In the genomic region with DNA sequence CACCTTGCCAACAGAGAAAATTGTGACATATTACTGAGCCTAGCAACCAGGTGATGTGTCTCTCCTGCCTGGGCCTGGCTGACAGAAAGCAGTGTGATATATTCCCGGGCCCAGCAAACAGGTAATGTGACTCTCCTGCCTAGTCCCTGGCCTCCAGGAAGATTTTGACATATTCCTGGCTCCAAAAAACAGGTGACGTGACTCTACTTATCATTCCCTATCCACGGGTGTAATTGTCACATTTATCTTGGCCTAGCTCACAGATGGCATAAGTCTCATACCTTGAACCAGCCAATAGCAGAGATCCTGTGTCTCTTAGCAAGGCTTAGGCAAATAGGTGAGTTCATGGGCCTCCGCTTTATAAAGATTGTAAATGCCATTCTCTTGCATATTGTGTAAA, we compare ENCODE assay signal across 30 cellular contexts. TPM values are rescaled to one million over a fixed set of nuclear protein-coding genes. Genes with fewer than 3 reads are reported as not detected.
DNase-seq lines count a peak whose midpoint lies in the region; ATAC-seq and TF ChIP-seq lines count a peak whose summit lies in the region.
"Had no signal": no experiment of that assay in that cellular context is flagged by ENCODE, and none has a peak within 500 bp of the region (broad histone marks: within the 10 kb centered on the region; RNA-seq: fewer than 3 reads in every experiment).

No MANE protein-coding gene starts in this region.

- H3K27me3 ChIP-seq in body of pancreas: no peaks in the 10 kb centered on the region
- H3K27me3 ChIP-seq: BE2C; BLaER1; BLaER1 treated with 17β-estradiol and CSF1 and Interleukin-3, amounts not matched to agents 10 nM and 100 nM had no signal

- no peaks in the 10 kb centered on the region for H3K36me3 ChIP-seq in body of pancreas (replicated peaks in 1 of 2; ENCODE audit: insufficient read depth in 1 of 2, low read depth in 2 of 2)
- H3K36me3 ChIP-seq: BE2C; BLaER1; BLaER1 treated with 17β-estradiol and CSF1 and Interleukin-3, amounts not matched to agents 10 nM and 100 nM had no signal

- no peaks in the 10 kb centered on the region for H3K4me1 Mint-ChIP-seq in chondrocyte (ENCODE audit: low read depth)
- H3K4me1 Mint-ChIP-seq: B cell; CD14-positive monocyte; CD4-positive, CD25-positive, alpha-beta regulatory T cell; CD8-positive, alpha-beta memory T cell had no signal

- H3K27me3 Mint-ChIP-seq in chondrocyte (ENCODE audit: low read depth): no peaks in the 10 kb centered on the region
- H3K27me3 Mint-ChIP-seq: B cell; CD4-positive, alpha-beta memory T cell; CD4-positive, alpha-beta T cell; CD4-positive, CD25-positive, alpha-beta regulatory T cell; CD8-positive, alpha-beta memory T cell had no signal

- WGBS in body of pancreas, 2 donors: 26 to 44% methylated on average over 4 of the region's 4 CpGs

- peak; percentile 85 for ATAC-seq in body of pancreas
- no peak for ATAC-seq in HG03378 (IDR thresholded peaks at IDR 0.05; ENCODE audit: unreplicated experiment)
- ATAC-seq: A549 had no signal

- H3K4me3 Mint-ChIP-seq in chondrocyte (ENCODE audit: unreplicated experiment): no peak overlapping the region
- H3K4me3 Mint-ChIP-seq: B cell; CD14-positive monocyte; CD4-positive, alpha-beta memory T cell; CD4-positive, alpha-beta T cell; CD4-positive, CD25-positive, alpha-beta regulatory T cell; CD8-positive, alpha-beta memory T cell; CD8-positive, alpha-beta T cell had no signal

- DNase-seq in body of pancreas: peak; percentile 15 to 33 (median 32)
- DNase-seq in coronary artery (ENCODE audit: low spot score): peak; percentile 24
- DNase-seq in chondrocyte (ENCODE audit: low spot score): no peak
- DNase-seq: 8988T; ACHN; BE2C; C1 segment of cervical spinal cord; Caco-2; Calu3; CD4-positive, alpha-beta memory T cell; CD4-positive, alpha-beta T cell; CD4-positive, CD25-positive, alpha-beta regulatory T cell; CD8-positive, alpha-beta memory T cell; CD8-positive, alpha-beta T cell; COR-L47; DMS 273 treated with DMSO at 0.1 percent for 48 hours; DMS153; DMS53; DMS79; DMS79 treated with DMSO at 0.1 percent for 48 hours; DND-41; EL had no signal

- no peak overlapping the region for H3K27ac Mint-ChIP-seq in chondrocyte (ENCODE audit: unreplicated experiment)
- H3K27ac Mint-ChIP-seq: B cell; CD14-positive monocyte; CD4-positive, alpha-beta memory T cell; CD4-positive, alpha-beta T cell; CD4-positive, CD25-positive, alpha-beta regulatory T cell; CD8-positive, alpha-beta T cell had no signal

- H3K4me3 ChIP-seq in body of pancreas: no peak overlapping the region
- no peak overlapping the region for H3K4me3 ChIP-seq in coronary artery
- H3K4me3 ChIP-seq: A549; BLaER1; BLaER1 treated with 17β-estradiol and CSF1 and Interleukin-3, amounts not matched to agents 10 nM and 100 nM had no signal

- no peak for TF ChIP-seq POLR2A in body of pancreas (IDR thresholded peaks at IDR 0.05)

- intact Hi-C loops in body of pancreas (cut with DNase I): no loop called here

- no peaks in the 10 kb centered on the region for H3K4me1 ChIP-seq in body of pancreas
- H3K4me1 ChIP-seq: A549; BE2C; BLaER1; BLaER1 treated with 17β-estradiol and CSF1 and Interleukin-3, amounts not matched to agents 10 nM and 100 nM; Caco-2 had no signal

- peaks cover 72% of the 10 kb centered on the region for H3K9me3 Mint-ChIP-seq in chondrocyte (ENCODE audit: low read depth)
- H3K9me3 Mint-ChIP-seq: CD4-positive, alpha-beta memory T cell; CD4-positive, alpha-beta T cell; CD8-positive, alpha-beta memory T cell; CD8-positive, alpha-beta T cell had no signal

- no peaks in the 10 kb centered on the region for H3K9me3 ChIP-seq in body of pancreas
- H3K9me3 ChIP-seq: BE2C, BLaER1, Caco-2 had no signal

- H3K36me3 Mint-ChIP-seq in chondrocyte (ENCODE audit: low read depth): no peaks in the 10 kb centered on the region
- H3K36me3 Mint-ChIP-seq: CD14-positive monocyte; CD4-positive, alpha-beta memory T cell; CD4-positive, CD25-positive, alpha-beta regulatory T cell; CD8-positive, alpha-beta memory T cell; CD8-positive, alpha-beta T cell had no signal

- H3K27ac ChIP-seq in body of pancreas (no peak overlapping the region), coronary artery (no peak overlapping the region)
- H3K27ac ChIP-seq: 22Rv1; A549; BLaER1; BLaER1 treated with 17β-estradiol and CSF1 and Interleukin-3, amounts not matched to agents 10 nM and 100 nM; C4-2B had no signal

- no peak for TF ChIP-seq CTCF in body of pancreas (IDR thresholded peaks at IDR 0.05)
- TF ChIP-seq CTCF in coronary artery (IDR thresholded peaks at IDR 0.05): no peak
- TF ChIP-seq CTCF in chondrocyte (IDR thresholded peaks at IDR 0.05): no peak

RNA-seq across cellular contexts. Expression of a gene that starts 49.6 kb away (rescaled TPM):
- total RNA-seq in body of pancreas (10 to 100 TPM; 14.8 to 23.7 TPM), chondrocyte (3.2 to 7.5 TPM (median 3.9 TPM) in 3 replicates)

RNA-seq across cellular contexts. Expression of a gene that starts 53.5 kb away (rescaled TPM):
- 1 to 10 TPM; 2.3 to 3.6 TPM for total RNA-seq in body of pancreas
- 1.7 to 3.3 TPM (median 1.9 TPM) in 3 replicates for total RNA-seq in chondrocyte
